11 cellular contexts compared by ENCODE assay signal in genomic region chr1:215141460-215141859, GRCh38.
"Had no signal": no experiment of that assay in that cellular context is flagged by ENCODE, and none has a peak within 500 bp of the region (broad histone marks: within the 10 kb centered on the region; RNA-seq: fewer than 3 reads in every experiment).

No MANE protein-coding gene starts in this region.

- DNase-seq: GM23248, GOT3, H7, H9, HCEC 1CT, HFFc6 had no signal

- H3K4me3 ChIP-seq: GM23248, GM23338, HAP-1 had no signal

- H3K27ac ChIP-seq: GM23248 had no signal

- ATAC-seq: GM23338, HCT116 had no signal

- H2AFZ ChIP-seq: GM23248, GM23338 had no signal

- H3K4me2 ChIP-seq: GM23338 had no signal

- H3K9ac ChIP-seq: GM23248 had no signal

- H3K36me3 ChIP-seq: HAP-1 had no signal

- FAIRE-seq: H1, H54 had no signal
